1 cellular context compared by ENCODE assay signal in the genomic region with DNA sequence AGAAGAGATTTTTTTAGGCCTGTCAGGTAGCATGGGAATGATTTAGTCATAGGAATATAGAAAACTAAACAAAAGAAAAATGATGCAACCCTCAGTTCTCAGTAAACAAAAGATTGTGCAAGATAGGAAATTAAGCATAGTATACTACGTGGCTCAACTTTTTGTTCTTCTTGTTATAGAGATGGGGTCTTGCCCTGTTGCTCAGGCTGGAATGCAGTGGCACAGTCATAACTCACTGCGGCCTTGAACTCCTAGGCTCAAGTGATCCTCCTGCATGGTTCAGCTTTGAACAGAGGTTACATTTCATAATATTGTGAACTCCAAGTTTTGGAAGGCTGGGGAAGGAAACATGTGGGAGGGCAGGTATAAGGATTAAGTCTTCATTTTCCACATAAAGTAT.
A peak's percentile ranks its signal among the peaks of the same experiment; 100 is the strongest.
TF ChIP-seq lines count a peak whose summit lies in the region.

No MANE protein-coding gene starts in this region.

TF ChIP-seq in H1, 55 proteins besides CTCF, POLR2A, EP300 and RAD21:
- TF ChIP-seq CEBPB (IDR thresholded peaks at IDR 0.05; ENCODE audit: low read depth, low read length), result 0 out of 2 replicates have a peak, but pooled peaks have one; percentile 39
- no peak for TF ChIP-seq HDAC2 (IDR thresholded peaks at IDR 0.05; ENCODE audit: borderline replicate concordance in 1 of 2, low read depth in 2 of 2, low read length in 2 of 2)
TF ChIP-seq in H1: peak in this region for 1.
